In genomic region chr3:45412731-45413130, GRCh38 we compare ENCODE assay signal across 17 cellular contexts.
"Had no signal": no experiment of that assay in that cellular context is flagged by ENCODE, and none has a peak within 500 bp of the region (broad histone marks: within the 10 kb centered on the region; RNA-seq: fewer than 3 reads in every experiment).

No MANE protein-coding gene starts in this region.

- ATAC-seq: effector memory CD8-positive, alpha-beta T cell; heart left ventricle; stimulated activated naive CD8-positive, alpha-beta T cell treated with anti-CD3 and anti-CD28 coated beads, Interleukin-15, Interleukin-2, amounts not matched to agents 100 U/mL and 50 U/mL, for 24 hours had no signal

- H3K4me3 ChIP-seq: breast epithelium, heart left ventricle, right atrium auricular region, skin epidermis, transverse colon had no signal

- H3K4me3 Mint-ChIP-seq: effector memory CD8-positive, alpha-beta T cell; immature natural killer cell had no signal

- H3K9me3 Mint-ChIP-seq: effector memory CD8-positive, alpha-beta T cell; immature natural killer cell had no signal

- H3K36me3 ChIP-seq: breast epithelium, right atrium auricular region, transverse colon had no signal

- H3K27ac Mint-ChIP-seq: effector memory CD8-positive, alpha-beta T cell had no signal

- H3K9me3 ChIP-seq: breast epithelium, heart left ventricle, right atrium auricular region had no signal

- H3K27ac ChIP-seq: breast epithelium, heart left ventricle, right atrium auricular region, skin epidermis had no signal

- DNase-seq: activated CD4-positive, alpha-beta T cell treated with anti-CD3 and anti-CD28 coated beads, Interleukin-2, amount 50 U/mL, for 4 hours; activated CD4-positive, CD25-positive, alpha-beta regulatory T cell treated with anti-CD3 and anti-CD28 coated beads, Interleukin-2, amount 50 U/mL, for 72 hours; activated naive CD4-positive, alpha-beta T cell; activated T-cell treated with anti-CD3 and anti-CD28 coated beads for 4 hours; aorta; effector memory CD8-positive, alpha-beta T cell; heart left ventricle; immature natural killer cell; midbrain; posterior cingulate gyrus; stimulated activated CD4-positive, alpha-beta T cell treated with anti-CD3 and anti-CD28 coated beads, Interleukin-4, amount 100 ng/mL, for 4 hours; stimulated activated CD8-positive, alpha-beta memory T cell treated with anti-CD3 and anti-CD28 coated beads, Interleukin-4, amount 100 ng/mL, for 48 hours; stimulated activated naive CD8-positive, alpha-beta T cell treated with anti-CD3 and anti-CD28 coated beads, Interleukin-15, Interleukin-2, amounts not matched to agents 100 U/mL and 50 U/mL, for 24 hours; transverse colon had no signal

- H3K4me1 ChIP-seq: right atrium auricular region had no signal

- H3K27me3 Mint-ChIP-seq: effector memory CD8-positive, alpha-beta T cell had no signal

- H3K27me3 ChIP-seq: breast epithelium, heart left ventricle, right atrium auricular region, transverse colon had no signal
